Comparison of ENCODE assay signal across 1 cellular context in genomic region chr16:3952342-3953131, GRCh38.
A peak's percentile ranks its signal among the peaks of the same experiment; 100 is the strongest.
TF ChIP-seq lines count a peak whose summit lies in the region.

No MANE protein-coding gene starts in this region.

TF ChIP-seq in HEK293, 187 proteins besides CTCF, POLR2A, EP300 and RAD21 (continued from another document):
- TF ChIP-seq ZBTB44 (tag by site-specific recombination; IDR thresholded peaks at IDR 0.05) (peak; percentile 90), ZBTB17 (tag by site-specific recombination; IDR thresholded peaks at IDR 0.05) (peak; percentile 68), ZNF560 (tag by site-specific recombination; IDR thresholded peaks at IDR 0.05; ENCODE audit: borderline replicate concordance) (no peak), ZNF600 (tag by site-specific recombination; IDR thresholded peaks at IDR 0.05) (peak; percentile 62), ZNF121 (tag by site-specific recombination; IDR thresholded peaks at IDR 0.05) (peak; percentile 78)
